Comparison of ENCODE assay signal across 16 cellular contexts in the genomic region with DNA sequence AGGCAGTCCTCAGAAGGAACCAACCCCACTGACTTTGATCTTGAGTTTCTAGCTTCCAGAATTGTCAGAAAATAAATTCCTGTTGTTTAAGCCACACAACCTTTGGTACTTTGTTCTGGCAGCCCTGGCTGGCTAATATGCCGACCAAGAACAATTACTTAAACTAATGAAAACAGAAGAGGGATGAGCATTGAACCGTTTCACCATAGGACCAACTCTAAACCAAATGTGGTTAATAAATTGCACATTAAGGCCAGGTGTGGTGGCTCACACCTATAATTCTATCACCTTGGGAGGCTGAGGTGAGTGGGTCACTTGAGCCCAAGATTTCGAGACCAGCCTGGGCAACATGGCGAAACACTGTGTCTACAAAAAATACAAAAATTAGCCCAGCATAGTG.
DNase-seq lines count a peak whose midpoint lies in the region; ATAC-seq and TF ChIP-seq lines count a peak whose summit lies in the region.
"Had no signal": no experiment of that assay in that cellular context is flagged by ENCODE, and none has a peak within 500 bp of the region (broad histone marks: within the 10 kb centered on the region; RNA-seq: fewer than 3 reads in every experiment).

No MANE protein-coding gene starts in this region.

- no peaks in the 10 kb centered on the region for H3K36me3 Mint-ChIP-seq in mesothelial cell of epicardium
- H3K36me3 Mint-ChIP-seq: CD14-positive monocyte; CD8-positive, alpha-beta T cell had no signal

- no peak overlapping the region for H3K4me3 Mint-ChIP-seq in mesothelial cell of epicardium
- H3K4me3 Mint-ChIP-seq: CD14-positive monocyte; CD8-positive, alpha-beta T cell had no signal

- H3K9me3 Mint-ChIP-seq in mesothelial cell of epicardium = peaks cover 4% of the 10 kb centered on the region
- H3K9me3 Mint-ChIP-seq: CD8-positive, alpha-beta T cell had no signal

- WGBS in trophoblast cell (ENCODE audit: extremely low coverage, insufficient coverage, insufficient read length) = no CpG with 5 or more reads among the region's 4 CpGs

- H3K27me3 ChIP-seq in OCI-LY3 (ENCODE audit: low read depth, low read length) (no peaks in the 10 kb centered on the region), trophoblast cell (ENCODE audit: insufficient read depth, low read length) (no peaks in the 10 kb centered on the region)
- H3K27me3 ChIP-seq: BE2C had no signal

- H3K27ac ChIP-seq in OCI-LY3 (ENCODE audit: low read length) (no peak overlapping the region), trophoblast cell (ENCODE audit: low read depth, low read length) (no peak overlapping the region)
- H3K27ac ChIP-seq: A549 had no signal

- TF ChIP-seq CTCF in OCI-LY3 (IDR thresholded peaks at IDR 0.05; ENCODE audit: low read depth, low read length) (no peak), mesothelial cell of epicardium (IDR thresholded peaks at IDR 0.05; ENCODE audit: unreplicated experiment) (no peak)

- H3K4ac ChIP-seq in trophoblast cell (ENCODE audit: low read depth, low read length) = no peak overlapping the region

- ATAC-seq in esophagus mucosa = no peak
- ATAC-seq: A549; CD8-positive, alpha-beta T cell; HepG2 had no signal

- peak overlapping the region; percentile 31; the same call in 1 of the 2 replicates for H2AFZ ChIP-seq in OCI-LY3 (ENCODE audit: low read depth, low read length)
- no peak overlapping the region for H2AFZ ChIP-seq in trophoblast cell (ENCODE audit: insufficient read depth, low read length, poor library complexity)

- H3K9ac ChIP-seq in OCI-LY3 (ENCODE audit: low read length) = no peak overlapping the region
- H3K9ac ChIP-seq in trophoblast cell (ENCODE audit: low read length) = no peak overlapping the region

- H3K18ac ChIP-seq in trophoblast cell (ENCODE audit: low read length) = no peak overlapping the region

- peaks cover 19% of the 10 kb centered on the region for H3K79me1 ChIP-seq in trophoblast cell (ENCODE audit: low read length)

- H3K79me2 ChIP-seq in OCI-LY3 (ENCODE audit: low read length) = no peaks in the 10 kb centered on the region
- H3K79me2 ChIP-seq in trophoblast cell (ENCODE audit: control insufficient read depth, insufficient read depth, low read length, poor library complexity) = peaks cover 4% of the 10 kb centered on the region

- H3K4me2 ChIP-seq in OCI-LY3 (ENCODE audit: low read length) (no peak overlapping the region), trophoblast cell (ENCODE audit: low read length) (no peak overlapping the region)
- H3K4me2 ChIP-seq: A549 had no signal

- H3K14ac ChIP-seq in trophoblast cell (ENCODE audit: low read length) = no peak overlapping the region

- H3K4me1 Mint-ChIP-seq in mesothelial cell of epicardium = peaks cover 64% of the 10 kb centered on the region

- H3K4me1 ChIP-seq in OCI-LY3 (ENCODE audit: low read length) (peaks cover 60% of the 10 kb centered on the region), trophoblast cell (ENCODE audit: control insufficient read depth in 1 of 2, insufficient read depth in 2 of 2, low read length in 2 of 2) (peaks cover 12 to 16% of the 10 kb centered on the region in 2 experiments)
- H3K4me1 ChIP-seq: BE2C, HAP-1 had no signal

- H4K20me1 ChIP-seq in OCI-LY3 (ENCODE audit: insufficient read depth, low read length) = no peaks in the 10 kb centered on the region

- H3K9me3 ChIP-seq in OCI-LY3 (ENCODE audit: insufficient read depth, low read length) = no peaks in the 10 kb centered on the region
- H3K9me3 ChIP-seq in trophoblast cell (ENCODE audit: insufficient read depth, low read depth, low read length) = no peaks in the 10 kb centered on the region
- H3K9me3 ChIP-seq: A549, BE2C, HAP-1 had no signal

- no peaks in the 10 kb centered on the region for H3K27me3 Mint-ChIP-seq in mesothelial cell of epicardium (ENCODE audit: low read depth)

- peak overlapping the region; percentile 47 for H4K91ac ChIP-seq in trophoblast cell (ENCODE audit: low read depth, low read length)

- H3K36me3 ChIP-seq in OCI-LY3 (replicated peaks; ENCODE audit: low read depth, low read length) = peaks cover 3% of the 10 kb centered on the region
- H3K36me3 ChIP-seq in trophoblast cell (ENCODE audit: control insufficient read depth in 1 of 2, insufficient read depth in 2 of 2, low read length in 2 of 2) = no peaks in the 10 kb centered on the region
- H3K36me3 ChIP-seq: BE2C, HAP-1 had no signal

- no peak overlapping the region for H4K8ac ChIP-seq in trophoblast cell (ENCODE audit: low read depth, low read length)

- DNase-seq in mesothelial cell of epicardium (ENCODE audit: low spot score in 2 of 2, unreplicated experiment in 2 of 2) = no peak
- no peak for DNase-seq in trophoblast cell
- DNase-seq in foreskin melanocyte = no peak
- DNase-seq in central memory CD4-positive, alpha-beta T cell = no peak
- DNase-seq: BE2C; CD8-positive, alpha-beta T cell; COR-L47; DMS153; DMS79 treated with DMSO at 0.1 percent for 48 hours; EL had no signal

- H3K23ac ChIP-seq in trophoblast cell (ENCODE audit: low read length) = no peak overlapping the region

- no peak overlapping the region for H2AK5ac ChIP-seq in trophoblast cell (ENCODE audit: low read length)

- H2BK120ac ChIP-seq in trophoblast cell (ENCODE audit: insufficient read depth, low read length, poor library complexity) = peak overlapping the region; percentile 33

- H2BK12ac ChIP-seq in trophoblast cell (ENCODE audit: low read length) = peak overlapping the region; percentile 38

- peak overlapping the region; percentile 95 for H3K27ac Mint-ChIP-seq in mesothelial cell of epicardium
- H3K27ac Mint-ChIP-seq: CD8-positive, alpha-beta T cell had no signal

- no peak overlapping the region for H3K4me3 ChIP-seq in OCI-LY3 (ENCODE audit: low read length)
- H3K4me3 ChIP-seq in trophoblast cell (ENCODE audit: low read depth, low read length) = no peak overlapping the region
- H3K4me3 ChIP-seq: A549, HAP-1 had no signal

- H4K12ac ChIP-seq in trophoblast cell (ENCODE audit: low read depth, low read length) = no peak overlapping the region

- no peak overlapping the region for H2BK5ac ChIP-seq in trophoblast cell (ENCODE audit: low read depth, low read length, poor library complexity)
